In the genomic region with DNA sequence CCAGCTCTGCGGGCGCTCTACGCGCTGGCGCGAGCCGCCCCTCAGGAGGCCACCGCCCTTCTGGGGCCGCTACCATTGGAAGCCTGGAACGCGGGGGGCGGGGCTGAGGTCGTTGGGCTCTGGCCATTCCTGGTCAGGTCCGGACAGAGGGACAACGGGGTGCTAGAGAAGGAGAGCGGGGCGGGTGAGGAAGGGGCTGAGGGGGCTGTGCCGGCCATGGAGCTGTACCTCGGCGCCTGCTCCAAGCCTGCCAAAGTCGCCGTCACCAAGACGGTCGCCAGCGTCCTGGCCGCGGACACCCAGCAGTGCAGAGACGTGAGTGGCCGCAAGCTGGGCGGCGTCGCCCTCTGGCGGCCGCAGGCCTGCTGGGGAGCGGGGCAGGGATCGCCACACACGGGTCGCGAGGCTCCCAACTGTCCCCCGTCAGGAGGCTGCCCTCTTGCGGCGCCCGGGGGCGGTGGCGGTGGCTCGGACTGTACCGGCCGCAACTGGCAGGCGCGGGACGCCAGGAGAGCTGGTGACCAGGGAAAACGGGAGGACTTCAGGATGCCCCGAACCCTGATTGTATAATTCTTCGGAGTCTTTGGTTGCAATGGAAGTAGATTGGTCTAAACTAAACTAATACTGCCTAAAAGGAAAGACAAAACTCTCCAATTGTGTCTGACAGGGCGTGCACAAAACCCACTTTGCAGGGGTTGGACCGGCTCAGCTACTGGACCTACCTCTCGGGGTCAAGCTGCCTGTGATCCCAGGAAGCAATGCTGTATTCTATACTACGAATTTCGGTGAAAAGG, we compare ENCODE assay signal across 8 cellular contexts. TPM values are rescaled to one million over a fixed set of nuclear protein-coding genes. Genes with fewer than 3 reads are reported as not detected.
DNase-seq lines count a peak whose midpoint lies in the region; ATAC-seq, FAIRE-seq and TF ChIP-seq lines count a peak whose summit lies in the region.

A gene with protein sequence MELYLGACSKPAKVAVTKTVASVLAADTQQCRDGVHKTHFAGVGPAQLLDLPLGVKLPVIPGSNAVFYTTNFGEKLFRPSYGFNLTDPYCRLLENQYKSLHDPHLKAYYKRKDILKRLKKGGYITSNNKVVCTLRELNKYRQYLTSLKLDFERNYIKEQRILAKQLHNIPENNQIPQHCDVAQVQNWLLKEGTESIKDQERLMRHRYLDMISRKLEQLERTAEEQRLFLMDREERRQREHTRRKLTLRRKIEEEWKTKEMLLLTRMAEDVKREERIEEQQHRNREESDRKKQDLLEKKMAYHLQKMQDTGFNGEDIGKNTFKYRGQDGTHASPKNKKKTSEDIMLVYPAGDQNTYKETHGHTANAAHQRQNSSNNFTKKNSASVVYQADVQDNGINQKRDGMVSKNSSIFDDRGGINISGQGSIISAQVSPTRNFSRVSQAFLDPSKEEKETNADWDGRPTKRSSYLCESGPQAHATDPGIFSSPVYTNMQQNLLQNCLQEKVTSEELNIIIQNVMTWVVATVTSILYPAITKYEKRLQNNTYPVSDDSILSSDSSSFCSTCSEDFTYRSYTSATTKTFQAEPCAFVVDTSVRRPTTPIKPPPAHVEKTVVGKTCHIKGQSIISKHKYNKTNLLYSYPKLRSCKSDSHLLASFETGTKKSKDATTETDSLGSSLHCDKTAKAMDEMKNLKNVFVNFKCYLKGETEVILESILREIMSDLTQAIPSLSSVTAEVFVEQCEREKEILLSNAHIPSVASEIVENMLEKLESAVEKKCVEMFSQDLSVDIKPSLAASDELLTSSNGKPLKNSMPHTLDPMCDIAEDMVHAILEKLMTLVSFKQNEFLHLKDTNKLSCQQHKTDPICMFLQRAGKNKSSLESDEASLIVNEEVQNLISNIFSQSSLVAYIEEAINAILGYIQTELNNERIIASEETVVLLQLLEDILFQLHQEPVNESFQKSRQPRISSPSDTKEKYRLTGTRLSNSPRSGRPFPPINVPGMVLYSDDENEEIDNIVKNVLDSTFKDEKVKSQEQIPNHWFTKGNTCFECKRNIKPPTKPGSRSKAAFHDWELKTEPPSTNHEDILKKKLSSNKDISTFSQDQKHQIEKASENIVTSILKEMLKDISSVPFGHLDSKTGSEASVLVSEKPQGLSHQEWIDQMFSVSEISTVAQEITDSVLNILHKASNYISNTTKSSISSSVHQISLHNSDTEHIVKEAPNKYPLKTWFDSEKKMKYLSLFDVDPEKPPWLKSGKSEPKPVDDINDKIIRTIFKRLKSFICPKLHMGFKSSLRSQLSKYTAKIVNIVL (N-terminal part only) (plus strand): TSS at position 126 of the 794 bp plus-strand sequence. CDS start 91 bp downstream, at position 217.

- H3K4me1 ChIP-seq in body of pancreas: peaks cover 24% of the 10 kb centered on the region
- H3K4me1 ChIP-seq in iPS-15b (ENCODE audit: control insufficient read depth, insufficient read depth, low read length): peaks cover 3% of the 10 kb centered on the region
- H3K4me1 ChIP-seq in small intestine (ENCODE audit: control insufficient read depth in 2 of 2, insufficient read depth in 1 of 2, low read depth in 1 of 2, low read length in 1 of 2): no peaks in the 10 kb centered on the region

- DNase-seq in GM12864 (ENCODE audit: low read depth) (peak; percentile 19), KG1 (lab: John Stamatoyannopoulos, UW) (peak; percentile 19), body of pancreas (peak; percentile 85 to 91 (median 89)), small intestine (peak; percentile 83), NCI-H1048 (lab: John Stamatoyannopoulos, UW) (no peak), SIG-M5 (lab: John Stamatoyannopoulos, UW) (no peak)

- no peak within 1 kb of the TSS for H3K27ac ChIP-seq in body of pancreas
- H3K27ac ChIP-seq in small intestine (ENCODE audit: low read depth in 1 of 2, low read length in 1 of 2): no peak within 1 kb of the TSS

- TF ChIP-seq CTCF in GM12864 (IDR thresholded peaks at IDR 0.05; ENCODE audit: low read depth, low read length, missing control alignments): peak; percentile 85
- TF ChIP-seq CTCF in body of pancreas (IDR thresholded peaks at IDR 0.05): peak; percentile 85 to 99 (median 98)

- peak within 1 kb of the TSS; percentile 50 for H3K9ac ChIP-seq in iPS-15b (ENCODE audit: low read depth, low read length)

- intact Hi-C loops in body of pancreas (cut with DNase I): no loop called here

- no peaks in the 10 kb centered on the region for H3K9me3 ChIP-seq in body of pancreas
- H3K9me3 ChIP-seq in iPS-15b (ENCODE audit: control insufficient read depth, insufficient read depth, low read length): no peaks in the 10 kb centered on the region
- H3K9me3 ChIP-seq in small intestine (ENCODE audit: control insufficient read depth, low read depth): no peaks in the 10 kb centered on the region

- H3K27me3 ChIP-seq in body of pancreas (no peaks in the 10 kb centered on the region), iPS-15b (ENCODE audit: control insufficient read depth, insufficient read depth, low read length) (no peaks in the 10 kb centered on the region), small intestine (ENCODE audit: control insufficient read depth in 2 of 2, insufficient read depth in 2 of 2, low read length in 2 of 2) (no peaks in the 10 kb centered on the region)

- FAIRE-seq in small intestine (lab: Jason Lieb, UNC): no peak

- H3K36me3 ChIP-seq in body of pancreas (replicated peaks in 1 of 2; ENCODE audit: insufficient read depth in 1 of 2, low read depth in 2 of 2): no peaks in the 10 kb centered on the region
- no peaks in the 10 kb centered on the region for H3K36me3 ChIP-seq in iPS-15b (ENCODE audit: control insufficient read depth, insufficient read depth, low read length)
- no peaks in the 10 kb centered on the region for H3K36me3 ChIP-seq in small intestine (ENCODE audit: control insufficient read depth in 2 of 2, insufficient read depth in 2 of 2, low read length in 2 of 2)

- 8 to 18% methylated on average over 32 to 58 of the region's 59 CpGs for WGBS in body of pancreas, 2 donors
- WGBS in small intestine, 3 donors: 13% methylated on average over 55 to 59 of the region's 59 CpGs

- TF ChIP-seq POLR2A in body of pancreas (IDR thresholded peaks at IDR 0.05): no peak

- H3K4me3 ChIP-seq in GM12864 (ENCODE audit: low read depth, low read length): no peak within 1 kb of the TSS
- peak within 1 kb of the TSS in 1 of 2 donors; percentile 14 for H3K4me3 ChIP-seq in body of pancreas
- peak within 1 kb of the TSS; percentile 70 for H3K4me3 ChIP-seq in iPS-15b (ENCODE audit: low read depth, low read length)
- peak within 1 kb of the TSS in 1 of 2 donors; percentile 37 for H3K4me3 ChIP-seq in small intestine (ENCODE audit: low read depth in 1 of 2, low read length in 2 of 2)

- peak; percentile 99 for ATAC-seq in GM21825 (IDR thresholded peaks at IDR 0.05; ENCODE audit: unreplicated experiment)
- ATAC-seq in body of pancreas: peak; percentile 98

RNA-seq across cellular contexts. Expression of the gene that starts here (rescaled TPM):
- total RNA-seq in body of pancreas: 1 to 10 TPM; 1.3 to 3.1 TPM
- polyA plus RNA-seq in small intestine: under 1 TPM; under 0.01 to 0.45 (median 0.07) TPM

Comparison
In these comparisons a context has a peak if more than half of its experiments do, and no peak if none do; other contexts are left out.
1. Peak in DNase-seq in small intestine; RNA of the gene not detected or under 1 TPM.
2. DNase-seq: peak in GM12864 (single experiment), KG1 (single experiment) and body of pancreas (4 of 4); none in NCI-H1048 (single experiment) and SIG-M5 (single experiment).